In genomic region chr13:110507678-110508381, GRCh38 we compare ENCODE assay signal across 11 cellular contexts. TPM values are rescaled to one million over a fixed set of nuclear protein-coding genes. Genes with fewer than 3 reads are reported as not detected.
A peak's percentile ranks its signal among the peaks of the same experiment; 100 is the strongest.
DNase-seq lines count a peak whose midpoint lies in the region; ATAC-seq, FAIRE-seq and TF ChIP-seq lines count a peak whose summit lies in the region.
"Had no signal": no experiment of that assay in that cellular context is flagged by ENCODE, and none has a peak within 500 bp of the region (broad histone marks: within the 10 kb centered on the region; RNA-seq: fewer than 3 reads in every experiment).

No MANE protein-coding gene starts in this region.

- peaks cover 73% of the 10 kb centered on the region for H3F3A ChIP-seq in smooth muscle cell (ENCODE audit: low read depth)

- H3K4me1 ChIP-seq in HCT116 (ENCODE audit: control insufficient read depth in 1 of 2, insufficient read depth in 2 of 2, low read length in 2 of 2) (peaks cover 11 to 27% of the 10 kb centered on the region in 2 experiments), K562 (replicated peaks in 1 of 2; ENCODE audit: control insufficient read depth in 2 of 2, insufficient read depth in 2 of 2, low read length in 2 of 2) (peaks cover 76 to 77% of the 10 kb centered on the region in 2 experiments), smooth muscle cell (ENCODE audit: low read depth) (no peaks in the 10 kb centered on the region)

- no peak for TF ChIP-seq EP300 in K562 (IDR thresholded peaks at IDR 0.05; ENCODE audit: low read length)

- H3K4me3 ChIP-seq in HCT116 (replicated peaks in 1 of 2; ENCODE audit: low read depth in 1 of 2, low read length in 2 of 2) (no peak overlapping the region), K562 (no peak overlapping the region), smooth muscle cell (no peak overlapping the region)

- H3K27me3 ChIP-seq in HCT116 (ENCODE audit: insufficient read depth, low read length), result no peaks in the 10 kb centered on the region
- no peaks in the 10 kb centered on the region for H3K27me3 ChIP-seq in K562 (ENCODE audit: control insufficient read depth in 2 of 2, insufficient read depth in 2 of 2, low read length in 2 of 2)
- no peaks in the 10 kb centered on the region for H3K27me3 ChIP-seq in smooth muscle cell (ENCODE audit: low read depth)

- no peak overlapping the region for H3K9ac ChIP-seq in HCT116 (ENCODE audit: low read length)
- peak overlapping the region in 1 of 2 experiments; percentile 70; a peak in 2 of 4 replicates for H3K9ac ChIP-seq in K562 (ENCODE audit: insufficient read depth in 1 of 2, low read depth in 2 of 2, low read length in 2 of 2)
- H3K9ac ChIP-seq in smooth muscle cell (ENCODE audit: low read depth), result no peak overlapping the region

- no peak for TF ChIP-seq POLR2A in HCT116 (IDR thresholded peaks at IDR 0.05; ENCODE audit: borderline replicate concordance, extremely low read depth, insufficient read depth, insufficient read length)
- no peak for TF ChIP-seq POLR2A in K562 (conservative IDR thresholded peaks at IDR 0.05)

- H2AFZ ChIP-seq in HCT116 (ENCODE audit: low read depth, low read length, poor library complexity, severe bottlenecking) (no peak overlapping the region), K562 (ENCODE audit: low read depth, low read length) (peak overlapping the region; percentile 83; the same call in 1 of the 2 replicates), smooth muscle cell (ENCODE audit: low read depth) (no peak overlapping the region)

- intact Hi-C loops in HCT116 (cut with micrococcal nuclease) (no loop called here), K562 (cut with micrococcal nuclease) (loop anchor here (5.0 kb wide), 2 partner anchors 54 to 69 kb away; partner anchors contain the start of gene RAB20)

- TF ChIP-seq CTCF in HCT116 (IDR thresholded peaks at IDR 0.05 in 2 of 3, conservative IDR thresholded peaks at IDR 0.05 in 1 of 3; ENCODE audit: borderline replicate concordance in 1 of 3, insufficient read depth in 1 of 3, low read depth in 2 of 3, low read length in 2 of 3), result peak in 2 of 3 experiments; percentile 28 to 41; a peak in 1 of 6 replicates
- 0 out of 6 replicates have a peak, but pooled peaks of 1 of the 3 experiments have one; percentile 27 for TF ChIP-seq CTCF in K562 (IDR thresholded peaks at IDR 0.05 in 2 of 3, conservative IDR thresholded peaks at IDR 0.05 in 1 of 3; ENCODE audit: insufficient read depth in 2 of 3, low read depth in 1 of 3, low read length in 3 of 3)
- no peak for TF ChIP-seq CTCF in smooth muscle cell (IDR thresholded peaks at IDR 0.05; ENCODE audit: borderline replicate concordance, insufficient read depth, poor library complexity, severe bottlenecking)

- WGBS in K562 (ENCODE audit: insufficient coverage, low coverage, missing lambda C conversion rate), result 65% methylated on average over 8 of the region's 23 CpGs
- 92% methylated on average over 23 of the region's 23 CpGs for WGBS in smooth muscle cell (ENCODE audit: low lambda C conversion rate)

- ATAC-seq in HCT116 (peak; percentile 79), K562 (peak; percentile 3), HG03175 (IDR thresholded peaks at IDR 0.05; ENCODE audit: unreplicated experiment) (no peak), HG03196 (IDR thresholded peaks at IDR 0.05; ENCODE audit: unreplicated experiment) (no peak), GM18520 (IDR thresholded peaks at IDR 0.05; ENCODE audit: unreplicated experiment) (no peak)
- ATAC-seq: T-helper 17 cell had no signal

- no peak overlapping the region for H3K27ac ChIP-seq in HCT116 (ENCODE audit: low read depth, low read length)
- peak overlapping the region; percentile 97 for H3K27ac ChIP-seq in K562 (ENCODE audit: extremely low read depth, low read depth, low read length)
- H3K27ac ChIP-seq in smooth muscle cell (ENCODE audit: low read depth), result peak overlapping the region; percentile 31

- H3K4me2 ChIP-seq in HCT116 (ENCODE audit: low read length), result peak overlapping the region; percentile 61
- H3K4me2 ChIP-seq in K562 (ENCODE audit: insufficient read depth, low read length), result peak overlapping the region; percentile 79
- no peak overlapping the region for H3K4me2 ChIP-seq in smooth muscle cell

- H3K79me2 ChIP-seq in HCT116 (ENCODE audit: insufficient read depth, low read length) (no peaks in the 10 kb centered on the region), K562 (ENCODE audit: control insufficient read depth, insufficient read depth, low read length) (no peaks in the 10 kb centered on the region; the same call in 2 of the 3 replicates), smooth muscle cell (ENCODE audit: low read depth) (no peaks in the 10 kb centered on the region)

- POLR2A ChIA-PET in HCT116 (lab: Charles Lee), result no interaction called here
- POLR2A ChIA-PET in K562 (lab: Yijun Ruan, JAX), result interaction anchor here (0.5 to 1.0 kb wide), 5 partner anchors 11 to 158 kb away, joined by 3 to 4 read pairs (median 3); no protein-coding TSS in a partner anchor

- in situ Hi-C loops in K562 (cut with MboI), result no loop called here

- BruUV-seq in HCT116 (replicated peaks; lab: Mats Ljungman, UMichigan) (no TSS peak), K562 (replicated peaks; lab: Mats Ljungman, UMichigan) (no TSS peak)

- H4K20me1 ChIP-seq in HCT116 (ENCODE audit: insufficient read depth), result no peaks in the 10 kb centered on the region
- H4K20me1 ChIP-seq in K562 (replicated peaks; ENCODE audit: control insufficient read depth, insufficient read depth, low read length), result no peaks in the 10 kb centered on the region
- H4K20me1 ChIP-seq in smooth muscle cell (ENCODE audit: low read depth), result peaks cover 98% of the 10 kb centered on the region

- H3K9me2 ChIP-seq in HCT116 (ENCODE audit: insufficient read depth), result no peaks in the 10 kb centered on the region

- TF ChIP-seq RAD21 in HCT116 (IDR thresholded peaks at IDR 0.05; ENCODE audit: low read depth) (0 out of 2 replicates have a peak, but pooled peaks have one; percentile 23), K562 (CRISPR knock-in tag; conservative IDR thresholded peaks at IDR 0.05 in 1 of 2, IDR thresholded peaks at IDR 0.05 in 1 of 2) (no peak)

- CTCF ChIA-PET in HCT116 (lab: Charles Lee) (no interaction called here), K562 (lab: Yijun Ruan, JAX; ENCODE audit: low intra/inter-chr PET ratio) (no interaction called here)

- no peaks in the 10 kb centered on the region for H3K36me3 ChIP-seq in HCT116 (ENCODE audit: control insufficient read depth in 1 of 2, insufficient read depth in 2 of 2, low read length in 2 of 2)
- no peaks in the 10 kb centered on the region for H3K36me3 ChIP-seq in K562 (ENCODE audit: control insufficient read depth, insufficient read depth, low read length)
- peaks cover 12% of the 10 kb centered on the region for H3K36me3 ChIP-seq in smooth muscle cell (ENCODE audit: low read depth)

- H3K9me1 ChIP-seq in K562 (ENCODE audit: control insufficient read depth, insufficient read depth, low read length), result peaks cover 3% of the 10 kb centered on the region

- DNase-seq in HCT116 (ENCODE audit: low read depth, low spot score) (no peak), K562 (ENCODE audit: extremely low read depth in 1 of 4, low spot score in 3 of 4) (peak in 2 of 4 experiments; percentile 22 to 27), kidney tubule cell (ENCODE audit: low spot score) (peak; percentile 81), smooth muscle cell (lab: John Stamatoyannopoulos, UW; ENCODE audit: unreplicated experiment) (no peak), germinal center (ENCODE audit: low spot score) (no peak)
- DNase-seq: activated T-cell treated with anti-CD3 and anti-CD28 coated beads, Interleukin-2, amount 50 U/mL, for 24 hours; NCI-H446; T-helper 17 cell had no signal

- no peak for FAIRE-seq in K562 (lab: Jason Lieb, UNC)

- H3K9me3 ChIP-seq in HCT116 (ENCODE audit: control insufficient read depth in 1 of 2, insufficient read depth in 1 of 2, low read depth in 1 of 2, low read length in 2 of 2), result no peaks in the 10 kb centered on the region
- H3K9me3 ChIP-seq in K562 (replicated peaks; ENCODE audit: control insufficient read depth, insufficient read depth, low read depth, low read length), result no peaks in the 10 kb centered on the region
- H3K9me3 ChIP-seq in smooth muscle cell (replicated peaks; ENCODE audit: low read depth), result no peaks in the 10 kb centered on the region

- RAD21 ChIA-PET in HCT116 (lab: Charles Lee; ENCODE audit: low non-redundant PET in 1 of 2, low total read pairs in 2 of 2, uncharacterized antibody in 2 of 2, unreplicated experiment in 2 of 2), result no interaction called here

TF ChIP-seq in HCT116, 20 proteins besides CTCF, POLR2A, EP300 and RAD21:
- no peak for TF ChIP-seq ELF1 (IDR thresholded peaks at IDR 0.05; ENCODE audit: borderline replicate concordance, low read depth)
- TF ChIP-seq CEBPB (IDR thresholded peaks at IDR 0.05; ENCODE audit: low read depth), result no peak
- TF ChIP-seq SRF (IDR thresholded peaks at IDR 0.05; ENCODE audit: low read depth), result no peak
TF ChIP-seq in HCT116: peak in this region for 0.

TF ChIP-seq in K562, 482 proteins besides CTCF, POLR2A, EP300 and RAD21 (continues in another document):
- TF ChIP-seq SAP30 (IDR thresholded peaks at IDR 0.05; ENCODE audit: borderline replicate concordance, insufficient read depth, low read depth, low read length, poor library complexity, severe bottlenecking), result no peak
- TF ChIP-seq RFX7 (CRISPR knock-in tag; IDR thresholded peaks at IDR 0.05), result no peak
- TF ChIP-seq POLR3G (IDR thresholded peaks at IDR 0.05; ENCODE audit: extremely low read depth, insufficient read length, insufficient replicate concordance), result no peak

RNA-seq across cellular contexts. Expression of gene RAB20, which starts 53.7 kb away (rescaled TPM):
- 10.6 TPM for total RNA-seq in HCT116 (2021; ENCODE audit: unreplicated experiment)
- polyA plus RNA-seq in HCT116 (2012), result 15.6 and 19.2 TPM in 2 replicates
- total RNA-seq in K562 (2011; cell fraction: chromatin; rRNA removed; ENCODE audit: low replicate concordance), result 1.3 and 3.9 TPM in 2 replicates
- 2.5 TPM in 2 replicates for total RNA-seq in K562 (2011; cell fraction: nucleolus; rRNA removed)
- 1.5 and 2.9 TPM in 2 replicates for total RNA-seq in K562 (2011; cell fraction: nucleoplasm; rRNA removed)
- total RNA-seq in K562 (2014; rRNA removed), result 9.2 and 12.4 TPM in 2 replicates
- 4.3 and 4.8 TPM in 2 replicates for total RNA-seq in K562 (2014; rRNA removed; fragmentation: Illumina TruSeq; extraction: Trizol)
- 6.7 and 7.7 TPM in 2 replicates for total RNA-seq in K562 (2015; rRNA removed; fragmentation: Illumina TruSeq; extraction: Trizol)
- 7.9 and 8.1 TPM in 2 replicates for total RNA-seq in K562 (2021)
- 4.6 and 11.8 TPM in 2 replicates for polyA plus RNA-seq in K562 (2011; rRNA removed)
- polyA plus RNA-seq in K562 (2011; cell fraction: cytosol; rRNA removed), result 8.9 and 13.3 TPM in 2 replicates
- 3.6 and 6.9 TPM in 2 replicates for polyA plus RNA-seq in K562 (2011; cell fraction: nucleus; rRNA removed)
- 10.1 and 10.6 TPM in 2 replicates for polyA plus RNA-seq in K562 (2012)
- 5.4 and 7.5 TPM in 2 replicates for polyA plus RNA-seq in K562 (2014; fragmentation: Illumina TruSeq; extraction: Trizol)
- polyA plus RNA-seq in K562 (2014; fragmentation: Nextera tagmentation; extraction: Ambion mirVana), result under 1 TPM; 0.62 to 0.82 TPM
- 7.1 and 9.1 TPM in 2 replicates for polyA plus RNA-seq in K562 (2014; rRNA removed)
- polyA minus RNA-seq in K562 (2011; rRNA and poly(A)+ RNA removed), result 2.9 and 6.8 TPM in 2 replicates
- 2.9 and 9.6 TPM in 2 replicates for polyA minus RNA-seq in K562 (2011; cell fraction: cytosol; rRNA and poly(A)+ RNA removed)
- polyA minus RNA-seq in K562 (2011; cell fraction: nucleus; rRNA and poly(A)+ RNA removed), result 1.9 and 4.2 TPM in 2 replicates
- total RNA-seq in smooth muscle cell, result 12.6 and 18.0 TPM in 2 replicates
- polyA plus RNA-seq in smooth muscle cell, result 12.9 and 21.8 TPM in 2 replicates

Comparison
In these comparisons a context has a peak if more than half of its experiments do, and no peak if none do; other contexts are left out.
1. ATAC-seq: peak in HCT116 (single experiment) and K562 (single experiment); none in HG03175 (single experiment), HG03196 (single experiment) and GM18520 (single experiment).
2. Of the 22 proteins assayed by ChIP-seq in both K562 and HCT116: peak only in K562: ZBTB33; only in HCT116: RAD21; in both: none; in neither: 19; mixed calls (peak in some experiments, not most) for 1.